1 cellular context compared by ENCODE assay signal in the genomic region with DNA sequence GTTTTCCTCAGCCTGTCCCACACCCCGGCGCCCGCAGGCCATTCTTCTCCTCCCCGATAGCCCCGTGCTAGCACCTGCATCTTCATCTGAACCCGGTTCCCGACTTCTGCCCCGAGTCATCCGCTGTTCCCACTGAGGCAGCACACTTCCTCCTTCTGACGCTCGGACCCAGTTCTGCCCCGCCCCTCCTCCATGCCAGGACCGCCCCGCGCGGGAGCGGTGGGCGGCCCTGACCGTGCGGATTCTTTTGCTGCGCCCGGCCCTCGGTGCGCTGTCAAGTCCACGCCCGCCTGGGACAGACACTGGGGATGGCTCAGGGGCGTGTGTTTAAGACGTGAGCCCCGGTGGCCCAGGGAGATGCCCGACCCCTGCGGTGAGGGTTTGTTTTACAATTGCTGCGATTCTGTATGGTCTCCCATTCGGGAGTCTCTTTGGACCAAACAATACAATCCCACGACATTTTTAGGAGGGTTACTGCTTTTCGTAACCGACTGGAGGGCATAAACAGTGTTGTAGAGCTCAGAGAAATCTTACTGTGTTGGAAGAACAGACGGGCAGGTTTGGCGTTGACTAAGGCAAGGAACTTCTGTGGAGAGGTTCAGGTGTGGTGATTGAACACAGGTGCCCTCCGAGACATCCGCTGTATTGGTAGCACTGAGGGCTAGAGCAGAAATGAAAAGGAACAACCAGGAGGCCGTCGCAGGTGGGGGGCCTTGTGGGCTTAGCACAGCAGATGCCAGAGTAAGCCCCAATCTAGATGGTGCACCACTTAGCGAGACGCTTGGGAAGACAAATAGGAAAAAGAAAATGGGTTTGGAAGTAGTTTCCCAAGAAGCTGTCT.
TF ChIP-seq lines count a peak whose summit lies in the region.

No MANE protein-coding gene starts in this region.

TF ChIP-seq in K562, 482 proteins besides CTCF, POLR2A, EP300 and RAD21 (continued from another document):
- TF ChIP-seq, protein P1, sequence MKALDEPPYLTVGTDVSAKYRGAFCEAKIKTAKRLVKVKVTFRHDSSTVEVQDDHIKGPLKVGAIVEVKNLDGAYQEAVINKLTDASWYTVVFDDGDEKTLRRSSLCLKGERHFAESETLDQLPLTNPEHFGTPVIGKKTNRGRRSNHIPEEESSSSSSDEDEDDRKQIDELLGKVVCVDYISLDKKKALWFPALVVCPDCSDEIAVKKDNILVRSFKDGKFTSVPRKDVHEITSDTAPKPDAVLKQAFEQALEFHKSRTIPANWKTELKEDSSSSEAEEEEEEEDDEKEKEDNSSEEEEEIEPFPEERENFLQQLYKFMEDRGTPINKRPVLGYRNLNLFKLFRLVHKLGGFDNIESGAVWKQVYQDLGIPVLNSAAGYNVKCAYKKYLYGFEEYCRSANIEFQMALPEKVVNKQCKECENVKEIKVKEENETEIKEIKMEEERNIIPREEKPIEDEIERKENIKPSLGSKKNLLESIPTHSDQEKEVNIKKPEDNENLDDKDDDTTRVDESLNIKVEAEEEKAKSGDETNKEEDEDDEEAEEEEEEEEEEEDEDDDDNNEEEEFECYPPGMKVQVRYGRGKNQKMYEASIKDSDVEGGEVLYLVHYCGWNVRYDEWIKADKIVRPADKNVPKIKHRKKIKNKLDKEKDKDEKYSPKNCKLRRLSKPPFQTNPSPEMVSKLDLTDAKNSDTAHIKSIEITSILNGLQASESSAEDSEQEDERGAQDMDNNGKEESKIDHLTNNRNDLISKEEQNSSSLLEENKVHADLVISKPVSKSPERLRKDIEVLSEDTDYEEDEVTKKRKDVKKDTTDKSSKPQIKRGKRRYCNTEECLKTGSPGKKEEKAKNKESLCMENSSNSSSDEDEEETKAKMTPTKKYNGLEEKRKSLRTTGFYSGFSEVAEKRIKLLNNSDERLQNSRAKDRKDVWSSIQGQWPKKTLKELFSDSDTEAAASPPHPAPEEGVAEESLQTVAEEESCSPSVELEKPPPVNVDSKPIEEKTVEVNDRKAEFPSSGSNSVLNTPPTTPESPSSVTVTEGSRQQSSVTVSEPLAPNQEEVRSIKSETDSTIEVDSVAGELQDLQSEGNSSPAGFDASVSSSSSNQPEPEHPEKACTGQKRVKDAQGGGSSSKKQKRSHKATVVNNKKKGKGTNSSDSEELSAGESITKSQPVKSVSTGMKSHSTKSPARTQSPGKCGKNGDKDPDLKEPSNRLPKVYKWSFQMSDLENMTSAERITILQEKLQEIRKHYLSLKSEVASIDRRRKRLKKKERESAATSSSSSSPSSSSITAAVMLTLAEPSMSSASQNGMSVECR (CRISPR knock-in tag; IDR thresholded peaks at IDR 0.05): peak; percentile 4
- TF ChIP-seq POLR2AphosphoS5 (IDR thresholded peaks at IDR 0.05; ENCODE audit: control insufficient read depth, insufficient read depth, low read depth, low read length): peak; percentile 62; the same call in 1 of the 2 replicates
- TF ChIP-seq ZNF785 (CRISPR knock-in tag; IDR thresholded peaks at IDR 0.05): no peak
- TF ChIP-seq SPI1 (IDR thresholded peaks at IDR 0.05; ENCODE audit: borderline replicate concordance, low read depth, low read length): peak; percentile 97
- TF ChIP-seq, protein P2, sequence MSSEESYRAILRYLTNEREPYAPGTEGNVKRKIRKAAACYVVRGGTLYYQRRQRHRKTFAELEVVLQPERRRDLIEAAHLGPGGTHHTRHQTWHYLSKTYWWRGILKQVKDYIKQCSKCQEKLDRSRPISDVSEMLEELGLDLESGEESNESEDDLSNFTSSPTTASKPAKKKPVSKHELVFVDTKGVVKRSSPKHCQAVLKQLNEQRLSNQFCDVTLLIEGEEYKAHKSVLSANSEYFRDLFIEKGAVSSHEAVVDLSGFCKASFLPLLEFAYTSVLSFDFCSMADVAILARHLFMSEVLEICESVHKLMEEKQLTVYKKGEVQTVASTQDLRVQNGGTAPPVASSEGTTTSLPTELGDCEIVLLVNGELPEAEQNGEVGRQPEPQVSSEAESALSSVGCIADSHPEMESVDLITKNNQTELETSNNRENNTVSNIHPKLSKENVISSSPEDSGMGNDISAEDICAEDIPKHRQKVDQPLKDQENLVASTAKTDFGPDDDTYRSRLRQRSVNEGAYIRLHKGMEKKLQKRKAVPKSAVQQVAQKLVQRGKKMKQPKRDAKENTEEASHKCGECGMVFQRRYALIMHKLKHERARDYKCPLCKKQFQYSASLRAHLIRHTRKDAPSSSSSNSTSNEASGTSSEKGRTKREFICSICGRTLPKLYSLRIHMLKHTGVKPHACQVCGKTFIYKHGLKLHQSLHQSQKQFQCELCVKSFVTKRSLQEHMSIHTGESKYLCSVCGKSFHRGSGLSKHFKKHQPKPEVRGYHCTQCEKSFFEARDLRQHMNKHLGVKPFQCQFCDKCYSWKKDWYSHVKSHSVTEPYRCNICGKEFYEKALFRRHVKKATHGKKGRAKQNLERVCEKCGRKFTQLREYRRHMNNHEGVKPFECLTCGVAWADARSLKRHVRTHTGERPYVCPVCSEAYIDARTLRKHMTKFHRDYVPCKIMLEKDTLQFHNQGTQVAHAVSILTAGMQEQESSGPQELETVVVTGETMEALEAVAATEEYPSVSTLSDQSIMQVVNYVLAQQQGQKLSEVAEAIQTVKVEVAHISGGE (CRISPR knock-in tag; IDR thresholded peaks at IDR 0.05): peak in 1 of 3 experiments; percentile 3; a peak in 1 of 6 replicates
- TF ChIP-seq CAMTA2 (CRISPR knock-in tag; conservative IDR thresholded peaks at IDR 0.05): no peak
- TF ChIP-seq MTF1 (CRISPR knock-in tag; IDR thresholded peaks at IDR 0.05; ENCODE audit: borderline replicate concordance): no peak
- TF ChIP-seq, protein P3, sequence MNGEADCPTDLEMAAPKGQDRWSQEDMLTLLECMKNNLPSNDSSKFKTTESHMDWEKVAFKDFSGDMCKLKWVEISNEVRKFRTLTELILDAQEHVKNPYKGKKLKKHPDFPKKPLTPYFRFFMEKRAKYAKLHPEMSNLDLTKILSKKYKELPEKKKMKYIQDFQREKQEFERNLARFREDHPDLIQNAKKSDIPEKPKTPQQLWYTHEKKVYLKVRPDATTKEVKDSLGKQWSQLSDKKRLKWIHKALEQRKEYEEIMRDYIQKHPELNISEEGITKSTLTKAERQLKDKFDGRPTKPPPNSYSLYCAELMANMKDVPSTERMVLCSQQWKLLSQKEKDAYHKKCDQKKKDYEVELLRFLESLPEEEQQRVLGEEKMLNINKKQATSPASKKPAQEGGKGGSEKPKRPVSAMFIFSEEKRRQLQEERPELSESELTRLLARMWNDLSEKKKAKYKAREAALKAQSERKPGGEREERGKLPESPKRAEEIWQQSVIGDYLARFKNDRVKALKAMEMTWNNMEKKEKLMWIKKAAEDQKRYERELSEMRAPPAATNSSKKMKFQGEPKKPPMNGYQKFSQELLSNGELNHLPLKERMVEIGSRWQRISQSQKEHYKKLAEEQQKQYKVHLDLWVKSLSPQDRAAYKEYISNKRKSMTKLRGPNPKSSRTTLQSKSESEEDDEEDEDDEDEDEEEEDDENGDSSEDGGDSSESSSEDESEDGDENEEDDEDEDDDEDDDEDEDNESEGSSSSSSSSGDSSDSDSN (IDR thresholded peaks at IDR 0.05; ENCODE audit: borderline replicate concordance in 1 of 2, low read depth in 2 of 2, low read length in 2 of 2): peak in 1 of 2 experiments; percentile 39; a peak in 1 of 4 replicates
- TF ChIP-seq TEAD4 (IDR thresholded peaks at IDR 0.05; ENCODE audit: low read length): no peak
- no peak for TF ChIP-seq TEAD4 (CRISPR knock-in tag; IDR thresholded peaks at IDR 0.05; ENCODE audit: borderline replicate concordance)
